8 cellular contexts compared by ENCODE assay signal in genomic region chr10:50068352-50068659, GRCh38. TPM values are rescaled to one million over a fixed set of nuclear protein-coding genes. Genes with fewer than 3 reads are reported as not detected.
DNase-seq lines count a peak whose midpoint lies in the region; ATAC-seq, FAIRE-seq and TF ChIP-seq lines count a peak whose summit lies in the region.
"Not testable (repeated sequence)": the region's sequence is repeated elsewhere in the genome, so short reads cannot be mapped to it uniquely, and the experiment has no call there.

No MANE protein-coding gene starts in this region.

- H2AFZ ChIP-seq in neuronal stem cell (ENCODE audit: low read length) = not testable (repeated sequence)

- not testable (repeated sequence) for H3K4me1 ChIP-seq in CD8-positive, alpha-beta T cell (ENCODE audit: insufficient read depth, low read length); adrenal gland (replicated peaks in 1 of 2); kidney (ENCODE audit: control insufficient read depth in 1 of 2, insufficient read depth in 1 of 2, low read depth in 1 of 2, low read length in 2 of 2); neuronal stem cell (ENCODE audit: control insufficient read depth in 2 of 2, insufficient read depth in 1 of 2, low read depth in 1 of 2, low read length in 2 of 2)
- peaks cover 0 to 17% of the 10 kb centered on the region in 2 donors for H3K4me1 ChIP-seq in thoracic aorta (ENCODE audit: control insufficient read depth in 1 of 2, low read depth in 2 of 2)

- H2AK5ac ChIP-seq in neuronal stem cell (ENCODE audit: low read depth, low read length) = not testable (repeated sequence)

- TF ChIP-seq CTCF in CD8-positive, alpha-beta T cell (IDR thresholded peaks at IDR 0.05); adrenal gland (IDR thresholded peaks at IDR 0.05); epithelial cell of proximal tubule (conservative IDR thresholded peaks at IDR 0.05; ENCODE audit: low read depth, low read length); kidney (IDR thresholded peaks at IDR 0.05; ENCODE audit: borderline replicate concordance, extremely low read depth, insufficient read depth); thoracic aorta (IDR thresholded peaks at IDR 0.05): not testable (repeated sequence)

- H3K9ac ChIP-seq in kidney (ENCODE audit: low read length in 2 of 2) = peak overlapping the region in 1 of 2 donors; percentile 12
- not testable (repeated sequence) for H3K9ac ChIP-seq in neuronal stem cell (ENCODE audit: low read depth, low read length, poor library complexity)

- not testable (repeated sequence) for H3K4ac ChIP-seq in neuronal stem cell (ENCODE audit: low read length)

- not testable (repeated sequence) for H3K36me3 Mint-ChIP-seq in CD8-positive, alpha-beta T cell; T-helper 1 cell treated with Interleukin-12 subunit alpha and Interleukin-12 subunit beta and Interleukin-4 antibody, amounts not matched to agents 30 μg/mL and 1 μg/mL, for 36 hours (ENCODE audit: low read depth)

- H3K9me3 Mint-ChIP-seq in CD8-positive, alpha-beta T cell; T-helper 1 cell treated with Interleukin-12 subunit alpha and Interleukin-12 subunit beta and Interleukin-4 antibody, amounts not matched to agents 30 μg/mL and 1 μg/mL, for 36 hours: not testable (repeated sequence)

- H3K4me3 Mint-ChIP-seq in CD8-positive, alpha-beta T cell = peak overlapping the region; percentile 81
- H3K4me3 Mint-ChIP-seq in T-helper 1 cell treated with Interleukin-12 subunit alpha and Interleukin-12 subunit beta and Interleukin-4 antibody, amounts not matched to agents 30 μg/mL and 1 μg/mL, for 36 hours = peak overlapping the region; percentile 62

- H3K79me1 ChIP-seq in neuronal stem cell (ENCODE audit: low read depth, low read length) = not testable (repeated sequence)

- H2BK15ac ChIP-seq in neuronal stem cell (ENCODE audit: low read length) = not testable (repeated sequence)

- H2BK12ac ChIP-seq in neuronal stem cell (ENCODE audit: low read length) = not testable (repeated sequence)

- not testable (repeated sequence) for H3K27me3 Mint-ChIP-seq in CD8-positive, alpha-beta T cell (ENCODE audit: low read depth); T-helper 1 cell treated with Interleukin-12 subunit alpha and Interleukin-12 subunit beta and Interleukin-4 antibody, amounts not matched to agents 30 μg/mL and 1 μg/mL, for 36 hours (ENCODE audit: low read depth)

- not testable (repeated sequence) for H4K8ac ChIP-seq in neuronal stem cell (ENCODE audit: low read depth, low read length)

- not testable (repeated sequence) for ATAC-seq in CD8-positive, alpha-beta T cell; thoracic aorta (ENCODE audit: insufficient number of reproducible peaks, low FRiP score, low read depth)
- ATAC-seq in HG03066 (IDR thresholded peaks at IDR 0.05; ENCODE audit: low read depth, unreplicated experiment) = peak; percentile 21

- H4K91ac ChIP-seq in neuronal stem cell (ENCODE audit: low read depth, low read length, poor library complexity) = not testable (repeated sequence)

- POLR2A ChIA-PET in CD8-positive, alpha-beta T cell (lab: Charles Lee) = not testable (repeated sequence)

- not testable (repeated sequence) for H3K27ac ChIP-seq in CD8-positive, alpha-beta T cell (ENCODE audit: low read depth, low read length); kidney (ENCODE audit: low read depth in 2 of 2, low read length in 2 of 2); neuronal stem cell (replicated peaks; ENCODE audit: low read length); thoracic aorta
- H3K27ac ChIP-seq in adrenal gland = peak overlapping the region in 3 of 5 donors; percentile 83 to 94 (median 87)

- not testable (repeated sequence) for DNase-seq in CD8-positive, alpha-beta T cell; adrenal gland; epithelial cell of proximal tubule (ENCODE audit: low read depth); neuronal stem cell (ENCODE audit: low spot score); thoracic aorta (ENCODE audit: low spot score)
- peak; percentile 47 for DNase-seq in kidney

- not testable (repeated sequence) for TF ChIP-seq POLR2A in adrenal gland (IDR thresholded peaks at IDR 0.05)

- H3K23ac ChIP-seq in neuronal stem cell (ENCODE audit: low read depth, low read length, poor library complexity) = not testable (repeated sequence)

- not testable (repeated sequence) for H3K36me3 ChIP-seq in CD8-positive, alpha-beta T cell (ENCODE audit: insufficient read depth, low read length); adrenal gland (replicated peaks in 1 of 2); kidney (ENCODE audit: control insufficient read depth in 1 of 2, insufficient read depth in 2 of 2, low read length in 2 of 2); neuronal stem cell (replicated peaks in 1 of 2; ENCODE audit: control insufficient read depth in 2 of 2, insufficient read depth in 2 of 2, low read length in 2 of 2); thoracic aorta

- CTCF ChIA-PET in CD8-positive, alpha-beta T cell (lab: Charles Lee) = not testable (repeated sequence)

- not testable (repeated sequence) for FAIRE-seq in kidney (lab: Jason Lieb, UNC)

- intact Hi-C loops in CD8-positive, alpha-beta T cell (cut with DNase I, micrococcal nuclease); adrenal gland (cut with DNase I); kidney (cut with DNase I): not testable (repeated sequence)

- H3K18ac ChIP-seq in neuronal stem cell (ENCODE audit: low read length) = not testable (repeated sequence)

- not testable (repeated sequence) for H3K27me3 ChIP-seq in CD8-positive, alpha-beta T cell (ENCODE audit: insufficient read depth, low read length); adrenal gland; neuronal stem cell (ENCODE audit: control insufficient read depth in 3 of 3, insufficient read depth in 3 of 3, low read depth in 1 of 3, low read length in 3 of 3); thoracic aorta (replicated peaks; ENCODE audit: insufficient read depth)

- peak overlapping the region; percentile 25 for H3K4me2 ChIP-seq in neuronal stem cell (ENCODE audit: insufficient read depth, low read length, poor library complexity, severe bottlenecking)

- H3K27ac Mint-ChIP-seq in CD8-positive, alpha-beta T cell = peak overlapping the region; percentile 64
- not testable (repeated sequence) for H3K27ac Mint-ChIP-seq in T-helper 1 cell treated with Interleukin-12 subunit alpha and Interleukin-12 subunit beta and Interleukin-4 antibody, amounts not matched to agents 30 μg/mL and 1 μg/mL, for 36 hours

- H3K4me1 Mint-ChIP-seq in CD8-positive, alpha-beta T cell (ENCODE audit: low read depth) = peaks cover 15% of the 10 kb centered on the region
- not testable (repeated sequence) for H3K4me1 Mint-ChIP-seq in T-helper 1 cell treated with Interleukin-12 subunit alpha and Interleukin-12 subunit beta and Interleukin-4 antibody, amounts not matched to agents 30 μg/mL and 1 μg/mL, for 36 hours (ENCODE audit: low read depth)

- not testable (repeated sequence) for H2BK120ac ChIP-seq in neuronal stem cell (ENCODE audit: low read depth, low read length)

- H2BK5ac ChIP-seq in neuronal stem cell (ENCODE audit: low read length) = not testable (repeated sequence)

- H3K4me3 ChIP-seq in CD8-positive, alpha-beta T cell (ENCODE audit: low read depth, low read length) = not testable (repeated sequence)
- peak overlapping the region in 2 of 4 donors; percentile 50 to 89 for H3K4me3 ChIP-seq in adrenal gland
- H3K4me3 ChIP-seq in epithelial cell of proximal tubule (ENCODE audit: low read depth, low read length) = peak overlapping the region; percentile 72
- peak overlapping the region; percentile 34 to 52 for H3K4me3 ChIP-seq in kidney (ENCODE audit: low read length in 2 of 2)
- H3K4me3 ChIP-seq in neuronal stem cell (ENCODE audit: low read length in 2 of 2) = peak overlapping the region in 1 of 2 donors; percentile 69
- H3K4me3 ChIP-seq in thoracic aorta = peak overlapping the region; percentile 82

- 1 to 20% (median 3%) methylated on average over 1 to 10 of the region's 13 CpGs; no CpG with 5 or more reads in 1 of the 4 donors for WGBS in adrenal gland, 4 donors
- no CpG with 5 or more reads among the region's 13 CpGs for WGBS in neuronal stem cell (ENCODE audit: extremely low coverage in 2 of 2, insufficient read length in 2 of 2, insufficient replicate concordance in 1 of 2), 2 donors

- H3K9me3 ChIP-seq in CD8-positive, alpha-beta T cell (ENCODE audit: low read length); adrenal gland (replicated peaks in 1 of 3); kidney (ENCODE audit: control insufficient read depth in 1 of 2, low read length in 2 of 2); neuronal stem cell (replicated peaks in 1 of 2; ENCODE audit: control insufficient read depth in 2 of 2, insufficient read depth in 1 of 2, low read depth in 1 of 2, low read length in 2 of 2); thoracic aorta: not testable (repeated sequence)

- H3K14ac ChIP-seq in neuronal stem cell (ENCODE audit: low read length) = not testable (repeated sequence)

RNA-seq across cellular contexts. Expression of gene WASHC2A, which starts 0.6 kb away (rescaled TPM):
- total RNA-seq in CD8-positive, alpha-beta T cell = 10 to 100 TPM; 47.9 to 48.8 TPM
- total RNA-seq in adrenal gland (10 to 100 TPM; 23.3 to 55.1 (median 46.1) TPM), epithelial cell of proximal tubule (17.2 and 22.2 TPM in 2 replicates), kidney (42.2 TPM), thoracic aorta (10 to 100 TPM; 32.2 to 33.7 TPM)
- polyA plus RNA-seq in adrenal gland (10 to 100 TPM; 25.1 to 46.0 (median 37.0) TPM), kidney (ENCODE audit: insufficient read depth, low read depth, low replicate concordance) (24.4 TPM)
- polyA plus RNA-seq in neuronal stem cell (2013, experiment 1 of 2) = 11.4 TPM
- 10.5 TPM for polyA plus RNA-seq in neuronal stem cell (2013, experiment 2 of 2)
